ENCODE assay signal across 12 cellular contexts in the genomic region with DNA sequence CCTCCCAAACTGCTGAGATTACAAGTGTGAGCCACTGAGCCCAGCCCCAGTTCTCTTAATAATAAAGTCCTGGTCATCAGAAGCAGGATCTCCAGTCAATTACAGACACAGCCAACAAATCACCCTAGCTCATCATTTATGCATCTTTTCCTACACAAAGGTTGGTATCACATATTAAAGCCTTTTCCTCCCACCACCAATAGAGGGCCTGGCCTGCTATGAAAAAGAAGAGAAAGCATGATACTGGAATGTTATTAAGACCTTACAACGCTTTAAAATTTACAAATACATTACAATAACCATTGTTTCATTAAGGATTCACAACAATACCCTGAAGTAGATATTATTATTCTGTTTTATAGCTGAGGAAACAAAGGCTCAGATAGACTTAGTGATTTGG. TPM values are rescaled to one million over a fixed set of nuclear protein-coding genes. Genes with fewer than 3 reads are reported as not detected.
DNase-seq lines count a peak whose midpoint lies in the region; ATAC-seq and TF ChIP-seq lines count a peak whose summit lies in the region.
"Had no signal": no experiment of that assay in that cellular context is flagged by ENCODE, and none has a peak within 500 bp of the region (broad histone marks: within the 10 kb centered on the region; RNA-seq: fewer than 3 reads in every experiment).

No MANE protein-coding gene starts in this region.

- H3K27me3 Mint-ChIP-seq in CD4-positive, alpha-beta memory T cell = peaks cover 7 to 20% of the 10 kb centered on the region in 2 donors

- H3K4me3 ChIP-seq in cardiac muscle cell (no peak overlapping the region), heart right ventricle (no peak overlapping the region), Panc1 (ENCODE audit: low read depth in 2 of 2, low read length in 2 of 2) (no peak overlapping the region), fibroblast of villous mesenchyme (ENCODE audit: low read depth, low read length) (no peak overlapping the region)
- H3K4me3 ChIP-seq in CD4-positive, alpha-beta memory T cell (ENCODE audit: low read length in 2 of 2) = no peak overlapping the region
- H3K4me3 ChIP-seq: BLaER1 treated with 17β-estradiol and CSF1 and Interleukin-3, amounts not matched to agents 10 nM and 100 nM; heart left ventricle had no signal

- in situ Hi-C loops in Panc1 (cut with HindIII; ENCODE audit: low pct_unique_long_range_greater_than_20kb, low sequenced_read_pairs) = no loop called here

- intact Hi-C loops in heart right ventricle (cut with DNase I) (no loop called here), Panc1 (cut with micrococcal nuclease; ENCODE audit: unreplicated experiment) (loop anchor here (2.0 kb wide), 1 partner anchor 53 kb away; no protein-coding TSS in a partner anchor)
- intact Hi-C loops in CD4-positive, alpha-beta memory T cell (cut with micrococcal nuclease) = no loop called here

- DNase-seq in cardiac muscle cell (ENCODE audit: low read depth in 1 of 2, low spot score in 1 of 2) (peak in 1 of 2 donors; percentile 6), heart right ventricle (no peak), Panc1 (ENCODE audit: low read depth, low spot score) (no peak), fibroblast of villous mesenchyme (ENCODE audit: low read depth) (no peak), HUDEP-2 (lab: John Stamatoyannopoulos, UW; ENCODE audit: unreplicated experiment in 76 of 76) (no peak)
- no peak for DNase-seq in CD4-positive, alpha-beta memory T cell
- DNase-seq: heart left ventricle; MV-4-11; stimulated activated naive B cell treated with anti-CD40 and anti-IgM and Interleukin-4, amounts not matched to agents 10 μg/mL and 1 μg/mL and 100 μg/mL, for 72 hours had no signal

- H3K27me3 ChIP-seq in cardiac muscle cell (peaks cover 32% of the 10 kb centered on the region), heart right ventricle (peaks cover 0 to 79% (median 25%) of the 10 kb centered on the region in 7 donors), Panc1 (ENCODE audit: control insufficient read depth, insufficient read depth, low read length) (peaks cover 8% of the 10 kb centered on the region; the same call in 1 of the 2 replicates)
- H3K27me3 ChIP-seq in CD4-positive, alpha-beta memory T cell (ENCODE audit: insufficient read depth, low read length) = no peaks in the 10 kb centered on the region
- H3K27me3 ChIP-seq: BLaER1 treated with 17β-estradiol and CSF1 and Interleukin-3, amounts not matched to agents 10 nM and 100 nM had no signal

- CTCF ChIA-PET in Panc1 (lab: Charles Lee) = interaction anchor here (0.6 to 1.4 kb wide), 7 partner anchors 16 to 378 kb away, joined by 3 to 6 read pairs (median 4); no protein-coding TSS in a partner anchor
- CTCF ChIA-PET in CD4-positive, alpha-beta memory T cell (lab: Charles Lee; ENCODE audit: partially characterized antibody) = interaction anchor here (1.0 to 1.8 kb wide), 2 partner anchors 63 to 64 kb away, joined by 3 to 5 read pairs; no protein-coding TSS in a partner anchor

- whole genome bisulfite sequencing in heart right ventricle, 2 donors = 31% methylated on average over 1 of the region's 1 CpG

- no peak overlapping the region for H3K27ac Mint-ChIP-seq in CD4-positive, alpha-beta memory T cell
- H3K27ac Mint-ChIP-seq: stimulated activated naive B cell treated with anti-CD40 and anti-IgM and Interleukin-4, amounts not matched to agents 10 μg/mL and 1 μg/mL and 100 μg/mL, for 72 hours had no signal

- no peaks in the 10 kb centered on the region for H3K4me1 Mint-ChIP-seq in CD4-positive, alpha-beta memory T cell
- H3K4me1 Mint-ChIP-seq: stimulated activated naive B cell treated with anti-CD40 and anti-IgM and Interleukin-4, amounts not matched to agents 10 μg/mL and 1 μg/mL and 100 μg/mL, for 72 hours had no signal

- H3K36me3 ChIP-seq in cardiac muscle cell = no peaks in the 10 kb centered on the region
- no peaks in the 10 kb centered on the region for H3K36me3 ChIP-seq in heart right ventricle
- no peaks in the 10 kb centered on the region for H3K36me3 ChIP-seq in Panc1 (ENCODE audit: control insufficient read depth, insufficient read depth, low read length)
- no peaks in the 10 kb centered on the region for H3K36me3 ChIP-seq in CD4-positive, alpha-beta memory T cell (ENCODE audit: insufficient read depth, low read length)
- H3K36me3 ChIP-seq: BLaER1 treated with 17β-estradiol and CSF1 and Interleukin-3, amounts not matched to agents 10 nM and 100 nM; heart left ventricle had no signal

- no peak for ATAC-seq in heart right ventricle
- peak; percentile 70; the same call in 1 of the 2 replicates for ATAC-seq in Panc1
- no peak for ATAC-seq in GM21528 (IDR thresholded peaks at IDR 0.05; ENCODE audit: low FRiP score, unreplicated experiment)
- no peak for ATAC-seq in GM21529 (IDR thresholded peaks at IDR 0.05; ENCODE audit: unreplicated experiment)
- ATAC-seq: heart left ventricle; stimulated activated naive B cell treated with anti-CD40 and anti-IgM and Interleukin-4, amounts not matched to agents 10 μg/mL and 1 μg/mL and 100 μg/mL, for 72 hours had no signal

- no peaks in the 10 kb centered on the region for H3K36me3 Mint-ChIP-seq in CD4-positive, alpha-beta memory T cell
- H3K36me3 Mint-ChIP-seq: stimulated activated naive B cell treated with anti-CD40 and anti-IgM and Interleukin-4, amounts not matched to agents 10 μg/mL and 1 μg/mL and 100 μg/mL, for 72 hours had no signal

- POLR2A ChIA-PET in Panc1 (lab: Charles Lee) = interaction anchor here (0.5 kb wide), 1 partner anchor 44 kb away, joined by 5 read pairs; no protein-coding TSS in a partner anchor
- POLR2A ChIA-PET in CD4-positive, alpha-beta memory T cell (lab: Charles Lee; ENCODE audit: partially characterized antibody) = no interaction called here

- no peaks in the 10 kb centered on the region for H3K4me1 ChIP-seq in cardiac muscle cell (ENCODE audit: low read depth)
- no peaks in the 10 kb centered on the region for H3K4me1 ChIP-seq in heart right ventricle
- H3K4me1 ChIP-seq in Panc1 (ENCODE audit: control insufficient read depth, insufficient read depth, low read length) = no peaks in the 10 kb centered on the region
- no peaks in the 10 kb centered on the region for H3K4me1 ChIP-seq in CD4-positive, alpha-beta memory T cell (ENCODE audit: insufficient read depth, low read length)
- H3K4me1 ChIP-seq: heart left ventricle had no signal

- H3K9me3 ChIP-seq in cardiac muscle cell (ENCODE audit: low read depth) (no peaks in the 10 kb centered on the region), heart right ventricle (no peaks in the 10 kb centered on the region), Panc1 (ENCODE audit: control insufficient read depth, insufficient read depth, low read depth, low read length) (no peaks in the 10 kb centered on the region)
- no peaks in the 10 kb centered on the region for H3K9me3 ChIP-seq in CD4-positive, alpha-beta memory T cell (ENCODE audit: control insufficient read depth in 1 of 2, low read length in 2 of 2)
- H3K9me3 ChIP-seq: BLaER1 treated with 17β-estradiol and CSF1 and Interleukin-3, amounts not matched to agents 10 nM and 100 nM; heart left ventricle had no signal

- no peak overlapping the region for H3K4me3 Mint-ChIP-seq in CD4-positive, alpha-beta memory T cell
- H3K4me3 Mint-ChIP-seq: stimulated activated naive B cell treated with anti-CD40 and anti-IgM and Interleukin-4, amounts not matched to agents 10 μg/mL and 1 μg/mL and 100 μg/mL, for 72 hours had no signal

- H3K27ac ChIP-seq in cardiac muscle cell = no peak overlapping the region
- H3K27ac ChIP-seq in heart right ventricle = no peak overlapping the region
- no peak overlapping the region for H3K27ac ChIP-seq in Panc1 (ENCODE audit: low read length)
- no peak overlapping the region for H3K27ac ChIP-seq in CD4-positive, alpha-beta memory T cell (ENCODE audit: low read depth, low read length)
- H3K27ac ChIP-seq: BLaER1 treated with 17β-estradiol and CSF1 and Interleukin-3, amounts not matched to agents 10 nM and 100 nM; heart left ventricle had no signal

- BruUV-seq in Panc1 (replicated peaks; lab: Mats Ljungman, UMichigan) = no TSS peak

- H3K9me3 Mint-ChIP-seq in CD4-positive, alpha-beta memory T cell = no peaks in the 10 kb centered on the region

- TF ChIP-seq CTCF in cardiac muscle cell (IDR thresholded peaks at IDR 0.05; ENCODE audit: low read depth, low read length) = peak; percentile 42
- peak in 1 of 9 donors; percentile 13 for TF ChIP-seq CTCF in heart right ventricle (IDR thresholded peaks at IDR 0.05)
- TF ChIP-seq CTCF in Panc1 (IDR thresholded peaks at IDR 0.05) = peak; percentile 81
- TF ChIP-seq CTCF in fibroblast of villous mesenchyme (IDR thresholded peaks at IDR 0.05; ENCODE audit: insufficient read depth, low read depth, low read length) = peak; percentile 40

RNA-seq across cellular contexts. Expression of a gene that starts 25.9 kb away (rescaled TPM):
- total RNA-seq in cardiac muscle cell = not detected in 2 replicates
- not detected in 2 replicates for polyA plus RNA-seq in cardiac muscle cell
- not detected for total RNA-seq in heart right ventricle
- not detected for polyA plus RNA-seq in heart right ventricle
- total RNA-seq in Panc1 (2021; ENCODE audit: unreplicated experiment) = 4.6 TPM
- polyA plus RNA-seq in Panc1 (2012; ENCODE audit: insufficient read length) = 4.2 TPM
- not detected in 2 replicates for total RNA-seq in fibroblast of villous mesenchyme
- total RNA-seq in CD4-positive, alpha-beta memory T cell = not detected
- polyA plus RNA-seq in CD4-positive, alpha-beta memory T cell = not detected
- total RNA-seq: heart left ventricle had no signal
- polyA plus RNA-seq: heart left ventricle had no signal
